Comparison of ENCODE assay signal across 7 cellular contexts in genomic region chr1:215606564-215607168, GRCh38. TPM values are rescaled to one million over a fixed set of nuclear protein-coding genes. Genes with fewer than 3 reads are reported as not detected.
A peak's percentile ranks its signal among the peaks of the same experiment; 100 is the strongest.
DNase-seq lines count a peak whose midpoint lies in the region; ATAC-seq and TF ChIP-seq lines count a peak whose summit lies in the region.

No MANE protein-coding gene starts in this region.

- no peak overlapping the region for H3K27ac ChIP-seq in mammary epithelial cell (ENCODE audit: insufficient read depth, low read depth, low read length)
- H3K27ac ChIP-seq in prostate gland = no peak overlapping the region

- H3K4me1 ChIP-seq in mammary epithelial cell (ENCODE audit: insufficient read depth, low read length) (no peaks in the 10 kb centered on the region), prostate gland (replicated peaks) (no peaks in the 10 kb centered on the region)

- no TSS peak for BruUV-seq in mammary epithelial cell (replicated peaks; lab: Mats Ljungman, UMichigan)

- intact Hi-C loops in mammary epithelial cell (cut with micrococcal nuclease) (loop anchor here (1.0 to 5.0 kb wide), 3 partner anchors 39 to 949 kb away; partner anchors contain the start of gene KCTD3), prostate gland (cut with DNase I) (no loop called here)

- in situ Hi-C loops in mammary epithelial cell (cut with MboI; ENCODE audit: low sequenced_read_pairs in 2 of 2) = no loop called here

- peak; percentile 59 for ATAC-seq in GM18508 (IDR thresholded peaks at IDR 0.05; ENCODE audit: insufficient read depth, unreplicated experiment)
- ATAC-seq in HG03432 (IDR thresholded peaks at IDR 0.05; ENCODE audit: unreplicated experiment) = peak; percentile 57
- ATAC-seq in HG02763 (IDR thresholded peaks at IDR 0.05; ENCODE audit: unreplicated experiment) = no peak

- H2AFZ ChIP-seq in mammary epithelial cell (ENCODE audit: low read depth, low read length) = no peak overlapping the region

- no peak overlapping the region for H3K4me2 ChIP-seq in mammary epithelial cell (ENCODE audit: insufficient read depth, low read depth, low read length)

- H3K36me3 ChIP-seq in mammary epithelial cell (ENCODE audit: insufficient read depth, low read length) = peaks cover 14% of the 10 kb centered on the region
- H3K36me3 ChIP-seq in prostate gland = no peaks in the 10 kb centered on the region

- no peak overlapping the region for H3K4me3 ChIP-seq in mammary epithelial cell (replicated peaks in 1 of 3; ENCODE audit: insufficient read depth in 1 of 3, low read depth in 2 of 3, low read length in 3 of 3)
- H3K4me3 ChIP-seq in prostate gland = no peak overlapping the region

- 59% methylated on average over 2 of the region's 2 CpGs for WGBS in mammary epithelial cell (ENCODE audit: low coverage, missing lambda C conversion rate)
- WGBS in prostate gland = 70% methylated on average over 2 of the region's 2 CpGs

- H3K27me3 ChIP-seq in mammary epithelial cell (ENCODE audit: insufficient read depth, low read length) (no peaks in the 10 kb centered on the region), prostate gland (replicated peaks; ENCODE audit: insufficient read depth) (no peaks in the 10 kb centered on the region)

- DNase-seq in mammary epithelial cell (no peak), prostate gland (ENCODE audit: low spot score) (no peak), GF-D8 (lab: John Stamatoyannopoulos, UW) (no peak), LoVo (ENCODE audit: low spot score) (no peak)

- CTCF ChIA-PET in mammary epithelial cell (lab: Charles Lee; ENCODE audit: low non-redundant PET) = interaction anchor here (0.6 kb wide), 1 partner anchor 262 kb away, joined by 3 read pairs; no protein-coding TSS in a partner anchor

- dilution Hi-C loops in mammary epithelial cell (cut with HindIII; ENCODE audit: low sequenced_read_pairs) = no loop called here

- H4K20me1 ChIP-seq in mammary epithelial cell (ENCODE audit: insufficient read depth, low read length) = no peaks in the 10 kb centered on the region

- TF ChIP-seq POLR2A in prostate gland (IDR thresholded peaks at IDR 0.05) = no peak

- H3K9me3 ChIP-seq in mammary epithelial cell (replicated peaks; ENCODE audit: insufficient read depth, low read length) (no peaks in the 10 kb centered on the region), prostate gland (no peaks in the 10 kb centered on the region)

- no peak overlapping the region for H3K9ac ChIP-seq in mammary epithelial cell (ENCODE audit: insufficient read depth, low read length)

- TF ChIP-seq CTCF in mammary epithelial cell (conservative IDR thresholded peaks at IDR 0.05 in 1 of 2, IDR thresholded peaks at IDR 0.05 in 1 of 2; ENCODE audit: extremely low read depth in 1 of 2, insufficient read depth in 1 of 2, low read depth in 1 of 2, low read length in 2 of 2) (peak; percentile 48 to 49), prostate gland (IDR thresholded peaks at IDR 0.05) (peak in 3 of 4 experiments; percentile 47 to 58 (median 56))

- no peaks in the 10 kb centered on the region for H3K79me2 ChIP-seq in mammary epithelial cell (ENCODE audit: insufficient read depth, low read length)

RNA-seq across cellular contexts. Expression of gene KCTD3, which starts 39.6 kb away (rescaled TPM):
- 10 to 100 TPM; 31.7 to 38.6 TPM for total RNA-seq in mammary epithelial cell
- polyA plus RNA-seq in mammary epithelial cell = 28.3 TPM
- 43.3 TPM for polyA minus RNA-seq in mammary epithelial cell
- total RNA-seq in prostate gland = 10 to 100 TPM; 78.3 to 95.5 TPM
